8 cellular contexts compared by ENCODE assay signal in the genomic region with DNA sequence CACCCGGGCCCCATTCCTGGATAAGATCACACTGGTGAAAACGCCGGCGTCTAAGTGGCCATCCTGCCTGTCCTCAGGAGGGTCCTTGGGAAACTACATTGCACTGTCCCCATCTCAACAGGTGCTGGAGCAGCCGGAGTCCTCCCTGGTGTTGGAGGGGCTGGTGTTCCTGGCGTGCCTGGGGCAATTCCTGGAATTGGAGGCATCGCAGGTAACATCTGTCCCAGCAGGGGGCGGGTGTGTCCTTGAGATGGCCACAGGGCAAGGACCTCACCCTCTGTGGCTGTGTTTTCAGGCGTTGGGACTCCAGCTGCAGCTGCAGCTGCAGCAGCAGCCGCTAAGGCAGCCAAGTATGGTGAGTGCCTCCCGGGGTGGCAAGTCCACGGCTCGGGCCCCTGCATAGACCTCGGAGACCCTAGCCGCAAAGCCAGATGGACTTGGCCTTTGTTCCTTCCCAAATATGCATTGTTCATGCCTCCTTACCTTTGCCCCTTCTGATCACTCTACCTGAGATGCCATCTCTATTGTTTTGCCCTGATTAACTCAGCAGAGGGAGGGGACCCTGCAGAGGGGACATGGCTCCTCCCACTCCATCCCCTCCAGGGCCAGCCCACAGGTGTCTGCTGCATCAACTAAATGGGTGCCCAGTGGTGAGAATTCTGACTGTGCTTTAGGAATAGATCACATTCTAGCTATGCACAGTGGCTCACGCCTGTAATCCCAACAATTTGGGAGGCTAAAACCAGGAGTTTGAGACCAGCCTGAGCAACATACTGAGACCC. TPM values are rescaled to one million over a fixed set of nuclear protein-coding genes. Genes with fewer than 3 reads are reported as not detected.
A peak's percentile ranks its signal among the peaks of the same experiment; 100 is the strongest.
DNase-seq lines count a peak whose midpoint lies in the region; ATAC-seq and TF ChIP-seq lines count a peak whose summit lies in the region.

No MANE protein-coding gene starts in this region.

- H3K27me3 Mint-ChIP-seq in activated T-cell treated with anti-CD3 and anti-CD28 coated beads, Interleukin-2, amount 50 U/mL, for 4 hours (ENCODE audit: low read depth), result peaks cover 3% of the 10 kb centered on the region

- no peak overlapping the region for H3K4me3 Mint-ChIP-seq in activated T-cell treated with anti-CD3 and anti-CD28 coated beads, Interleukin-2, amount 50 U/mL, for 4 hours

- no peaks in the 10 kb centered on the region for H3K36me3 ChIP-seq in BLaER1 treated with 17β-estradiol and CSF1 and Interleukin-3, amounts not matched to agents 10 nM and 100 nM

- DNase-seq in HFF-Myc (ENCODE audit: extremely low read depth, low read depth) (no peak), SKM-1 (lab: John Stamatoyannopoulos, UW; ENCODE audit: unreplicated experiment) (peak; percentile 16), kidney tubule cell (ENCODE audit: low spot score) (peak; percentile 49), NCI-H1092 treated with DMSO at 0.1 percent for 48 hours (lab: John Stamatoyannopoulos, UW) (no peak)
- no peak for DNase-seq in activated T-cell treated with anti-CD3 and anti-CD28 coated beads, Interleukin-2, amount 50 U/mL, for 4 hours

- peaks cover 0 to 22% (median 12%) of the 10 kb centered on the region in 10 experiments; a peak in 15 of 20 replicates for H3K4me1 ChIP-seq in BLaER1 treated with 17β-estradiol and CSF1 and Interleukin-3, amounts not matched to agents 10 nM and 100 nM

- H3K9me3 ChIP-seq in BLaER1 treated with 17β-estradiol and CSF1 and Interleukin-3, amounts not matched to agents 10 nM and 100 nM (replicated peaks in 1 of 11), result no peaks in the 10 kb centered on the region

- no peaks in the 10 kb centered on the region for H3K4me1 Mint-ChIP-seq in activated T-cell treated with anti-CD3 and anti-CD28 coated beads, Interleukin-2, amount 50 U/mL, for 4 hours (ENCODE audit: low read depth)

- no peak overlapping the region for H3K4me3 ChIP-seq in BLaER1 treated with 17β-estradiol and CSF1 and Interleukin-3, amounts not matched to agents 10 nM and 100 nM
- no peak overlapping the region for H3K4me3 ChIP-seq in HFF-Myc (replicated peaks; ENCODE audit: low read depth, low read length)

- peak; percentile 54 for TF ChIP-seq CTCF in HFF-Myc (IDR thresholded peaks at IDR 0.05; ENCODE audit: low read depth, low read length, missing control alignments)

- H3K9me3 Mint-ChIP-seq in activated T-cell treated with anti-CD3 and anti-CD28 coated beads, Interleukin-2, amount 50 U/mL, for 4 hours, result no peaks in the 10 kb centered on the region

- no peaks in the 10 kb centered on the region for H3K27me3 ChIP-seq in BLaER1 treated with 17β-estradiol and CSF1 and Interleukin-3, amounts not matched to agents 10 nM and 100 nM

- no peaks in the 10 kb centered on the region for H3K36me3 Mint-ChIP-seq in activated T-cell treated with anti-CD3 and anti-CD28 coated beads, Interleukin-2, amount 50 U/mL, for 4 hours (ENCODE audit: insufficient read depth)

- peak overlapping the region in 2 of 11 experiments; percentile 22 to 29; a peak in 1 of 22 replicates for H3K9ac ChIP-seq in BLaER1 treated with 17β-estradiol and CSF1 and Interleukin-3, amounts not matched to agents 10 nM and 100 nM

- H3K27ac ChIP-seq in BLaER1 treated with 17β-estradiol and CSF1 and Interleukin-3, amounts not matched to agents 10 nM and 100 nM, result no peak overlapping the region

- peak overlapping the region in 7 of 11 experiments; percentile 16 to 50 (median 31); a peak in 11 of 22 replicates for H3K4me2 ChIP-seq in BLaER1 treated with 17β-estradiol and CSF1 and Interleukin-3, amounts not matched to agents 10 nM and 100 nM

- H4K20me1 ChIP-seq in BLaER1 treated with 17β-estradiol and CSF1 and Interleukin-3, amounts not matched to agents 10 nM and 100 nM, result peaks cover 0 to 5% (median 0%) of the 10 kb centered on the region in 11 experiments; a peak in 1 of 22 replicates

- ATAC-seq in GM18868 (IDR thresholded peaks at IDR 0.05; ENCODE audit: unreplicated experiment), result no peak
- ATAC-seq in activated T-cell treated with anti-CD3 and anti-CD28 coated beads, Interleukin-2, amount 50 U/mL, for 4 hours, result no peak
- no peak for ATAC-seq in GM19395 (IDR thresholded peaks at IDR 0.05; ENCODE audit: unreplicated experiment)

RNA-seq across cellular contexts. Expression of gene ELN, which starts 23.8 kb away (rescaled TPM):
- under 1 TPM in 2 of 3 donors, not detected in 1; 0.08 to 0.15 TPM for total RNA-seq in activated T-cell treated with anti-CD3 and anti-CD28 coated beads, Interleukin-2, amount 50 U/mL, for 4 hours

RNA-seq across cellular contexts. Expression of gene LIMK1, which starts 31.8 kb away (rescaled TPM):
- total RNA-seq in activated T-cell treated with anti-CD3 and anti-CD28 coated beads, Interleukin-2, amount 50 U/mL, for 4 hours, result 10 to 100 TPM; 17.9 to 22.1 (median 19.3) TPM

Comparison
In these comparisons a context has a peak if more than half of its experiments do, and no peak if none do; other contexts are left out.
1. DNase-seq: peak in SKM-1 (single experiment) and kidney tubule cell (single experiment); none in HFF-Myc (single experiment), NCI-H1092 treated with DMSO at 0.1 percent for 48 hours (single experiment) and activated T-cell treated with anti-CD3 and anti-CD28 coated beads, Interleukin-2, amount 50 U/mL, for 4 hours (single experiment).